In genomic region chr4:74659576-74660411, GRCh38 we compare ENCODE assay signal across 1 cellular context.
A peak's percentile ranks its signal among the peaks of the same experiment; 100 is the strongest.
TF ChIP-seq lines count a peak whose summit lies in the region.

No MANE protein-coding gene starts in this region.

TF ChIP-seq in K562, 482 proteins besides CTCF, POLR2A, EP300 and RAD21 (continued from another document and continues in another):
- TF ChIP-seq, protein P1, sequence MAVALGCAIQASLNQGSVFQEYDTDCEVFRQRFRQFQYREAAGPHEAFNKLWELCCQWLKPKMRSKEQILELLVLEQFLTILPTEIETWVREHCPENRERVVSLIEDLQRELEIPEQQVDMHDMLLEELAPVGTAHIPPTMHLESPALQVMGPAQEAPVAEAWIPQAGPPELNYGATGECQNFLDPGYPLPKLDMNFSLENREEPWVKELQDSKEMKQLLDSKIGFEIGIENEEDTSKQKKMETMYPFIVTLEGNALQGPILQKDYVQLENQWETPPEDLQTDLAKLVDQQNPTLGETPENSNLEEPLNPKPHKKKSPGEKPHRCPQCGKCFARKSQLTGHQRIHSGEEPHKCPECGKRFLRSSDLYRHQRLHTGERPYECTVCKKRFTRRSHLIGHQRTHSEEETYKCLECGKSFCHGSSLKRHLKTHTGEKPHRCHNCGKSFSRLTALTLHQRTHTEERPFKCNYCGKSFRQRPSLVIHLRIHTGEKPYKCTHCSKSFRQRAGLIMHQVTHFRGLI (CRISPR knock-in tag; IDR thresholded peaks at IDR 0.05): no peak
- TF ChIP-seq SIX5 (IDR thresholded peaks at IDR 0.05; ENCODE audit: borderline replicate concordance in 1 of 2, insufficient read depth in 1 of 2, low read depth in 1 of 2, low read length in 2 of 2): no peak
- no peak for TF ChIP-seq TAF1 (IDR thresholded peaks at IDR 0.05; ENCODE audit: control insufficient read depth, extremely low read depth, insufficient read depth, low read length, severe bottlenecking)
- TF ChIP-seq CBX2 (IDR thresholded peaks at IDR 0.05; ENCODE audit: insufficient read depth, low read length, poor library complexity, severe bottlenecking): no peak
- TF ChIP-seq GABPB1 (CRISPR knock-in tag; IDR thresholded peaks at IDR 0.05): peak; percentile 29; the same call in 1 of the 2 replicates
- no peak for TF ChIP-seq DACH1 (IDR thresholded peaks at IDR 0.05; ENCODE audit: partially characterized antibody)
- no peak for TF ChIP-seq BCL6 (CRISPR knock-in tag; IDR thresholded peaks at IDR 0.05)
- no peak for TF ChIP-seq ZNF174 (CRISPR knock-in tag; IDR thresholded peaks at IDR 0.05)
- TF ChIP-seq TFAM (CRISPR knock-in tag; conservative IDR thresholded peaks at IDR 0.05): no peak
- TF ChIP-seq, protein P2, sequence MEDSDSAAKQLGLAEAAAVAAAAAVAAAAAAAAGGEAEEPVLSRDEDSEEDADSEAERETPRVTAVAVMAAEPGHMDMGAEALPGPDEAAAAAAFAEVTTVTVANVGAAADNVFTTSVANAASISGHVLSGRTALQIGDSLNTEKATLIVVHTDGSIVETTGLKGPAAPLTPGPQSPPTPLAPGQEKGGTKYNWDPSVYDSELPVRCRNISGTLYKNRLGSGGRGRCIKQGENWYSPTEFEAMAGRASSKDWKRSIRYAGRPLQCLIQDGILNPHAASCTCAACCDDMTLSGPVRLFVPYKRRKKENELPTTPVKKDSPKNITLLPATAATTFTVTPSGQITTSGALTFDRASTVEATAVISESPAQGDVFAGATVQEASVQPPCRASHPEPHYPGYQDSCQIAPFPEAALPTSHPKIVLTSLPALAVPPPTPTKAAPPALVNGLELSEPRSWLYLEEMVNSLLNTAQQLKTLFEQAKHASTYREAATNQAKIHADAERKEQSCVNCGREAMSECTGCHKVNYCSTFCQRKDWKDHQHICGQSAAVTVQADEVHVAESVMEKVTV (CRISPR knock-in tag; IDR thresholded peaks at IDR 0.05): no peak
- peak; percentile 88 for TF ChIP-seq SMARCE1 (IDR thresholded peaks at IDR 0.05)
- TF ChIP-seq, protein P3, sequence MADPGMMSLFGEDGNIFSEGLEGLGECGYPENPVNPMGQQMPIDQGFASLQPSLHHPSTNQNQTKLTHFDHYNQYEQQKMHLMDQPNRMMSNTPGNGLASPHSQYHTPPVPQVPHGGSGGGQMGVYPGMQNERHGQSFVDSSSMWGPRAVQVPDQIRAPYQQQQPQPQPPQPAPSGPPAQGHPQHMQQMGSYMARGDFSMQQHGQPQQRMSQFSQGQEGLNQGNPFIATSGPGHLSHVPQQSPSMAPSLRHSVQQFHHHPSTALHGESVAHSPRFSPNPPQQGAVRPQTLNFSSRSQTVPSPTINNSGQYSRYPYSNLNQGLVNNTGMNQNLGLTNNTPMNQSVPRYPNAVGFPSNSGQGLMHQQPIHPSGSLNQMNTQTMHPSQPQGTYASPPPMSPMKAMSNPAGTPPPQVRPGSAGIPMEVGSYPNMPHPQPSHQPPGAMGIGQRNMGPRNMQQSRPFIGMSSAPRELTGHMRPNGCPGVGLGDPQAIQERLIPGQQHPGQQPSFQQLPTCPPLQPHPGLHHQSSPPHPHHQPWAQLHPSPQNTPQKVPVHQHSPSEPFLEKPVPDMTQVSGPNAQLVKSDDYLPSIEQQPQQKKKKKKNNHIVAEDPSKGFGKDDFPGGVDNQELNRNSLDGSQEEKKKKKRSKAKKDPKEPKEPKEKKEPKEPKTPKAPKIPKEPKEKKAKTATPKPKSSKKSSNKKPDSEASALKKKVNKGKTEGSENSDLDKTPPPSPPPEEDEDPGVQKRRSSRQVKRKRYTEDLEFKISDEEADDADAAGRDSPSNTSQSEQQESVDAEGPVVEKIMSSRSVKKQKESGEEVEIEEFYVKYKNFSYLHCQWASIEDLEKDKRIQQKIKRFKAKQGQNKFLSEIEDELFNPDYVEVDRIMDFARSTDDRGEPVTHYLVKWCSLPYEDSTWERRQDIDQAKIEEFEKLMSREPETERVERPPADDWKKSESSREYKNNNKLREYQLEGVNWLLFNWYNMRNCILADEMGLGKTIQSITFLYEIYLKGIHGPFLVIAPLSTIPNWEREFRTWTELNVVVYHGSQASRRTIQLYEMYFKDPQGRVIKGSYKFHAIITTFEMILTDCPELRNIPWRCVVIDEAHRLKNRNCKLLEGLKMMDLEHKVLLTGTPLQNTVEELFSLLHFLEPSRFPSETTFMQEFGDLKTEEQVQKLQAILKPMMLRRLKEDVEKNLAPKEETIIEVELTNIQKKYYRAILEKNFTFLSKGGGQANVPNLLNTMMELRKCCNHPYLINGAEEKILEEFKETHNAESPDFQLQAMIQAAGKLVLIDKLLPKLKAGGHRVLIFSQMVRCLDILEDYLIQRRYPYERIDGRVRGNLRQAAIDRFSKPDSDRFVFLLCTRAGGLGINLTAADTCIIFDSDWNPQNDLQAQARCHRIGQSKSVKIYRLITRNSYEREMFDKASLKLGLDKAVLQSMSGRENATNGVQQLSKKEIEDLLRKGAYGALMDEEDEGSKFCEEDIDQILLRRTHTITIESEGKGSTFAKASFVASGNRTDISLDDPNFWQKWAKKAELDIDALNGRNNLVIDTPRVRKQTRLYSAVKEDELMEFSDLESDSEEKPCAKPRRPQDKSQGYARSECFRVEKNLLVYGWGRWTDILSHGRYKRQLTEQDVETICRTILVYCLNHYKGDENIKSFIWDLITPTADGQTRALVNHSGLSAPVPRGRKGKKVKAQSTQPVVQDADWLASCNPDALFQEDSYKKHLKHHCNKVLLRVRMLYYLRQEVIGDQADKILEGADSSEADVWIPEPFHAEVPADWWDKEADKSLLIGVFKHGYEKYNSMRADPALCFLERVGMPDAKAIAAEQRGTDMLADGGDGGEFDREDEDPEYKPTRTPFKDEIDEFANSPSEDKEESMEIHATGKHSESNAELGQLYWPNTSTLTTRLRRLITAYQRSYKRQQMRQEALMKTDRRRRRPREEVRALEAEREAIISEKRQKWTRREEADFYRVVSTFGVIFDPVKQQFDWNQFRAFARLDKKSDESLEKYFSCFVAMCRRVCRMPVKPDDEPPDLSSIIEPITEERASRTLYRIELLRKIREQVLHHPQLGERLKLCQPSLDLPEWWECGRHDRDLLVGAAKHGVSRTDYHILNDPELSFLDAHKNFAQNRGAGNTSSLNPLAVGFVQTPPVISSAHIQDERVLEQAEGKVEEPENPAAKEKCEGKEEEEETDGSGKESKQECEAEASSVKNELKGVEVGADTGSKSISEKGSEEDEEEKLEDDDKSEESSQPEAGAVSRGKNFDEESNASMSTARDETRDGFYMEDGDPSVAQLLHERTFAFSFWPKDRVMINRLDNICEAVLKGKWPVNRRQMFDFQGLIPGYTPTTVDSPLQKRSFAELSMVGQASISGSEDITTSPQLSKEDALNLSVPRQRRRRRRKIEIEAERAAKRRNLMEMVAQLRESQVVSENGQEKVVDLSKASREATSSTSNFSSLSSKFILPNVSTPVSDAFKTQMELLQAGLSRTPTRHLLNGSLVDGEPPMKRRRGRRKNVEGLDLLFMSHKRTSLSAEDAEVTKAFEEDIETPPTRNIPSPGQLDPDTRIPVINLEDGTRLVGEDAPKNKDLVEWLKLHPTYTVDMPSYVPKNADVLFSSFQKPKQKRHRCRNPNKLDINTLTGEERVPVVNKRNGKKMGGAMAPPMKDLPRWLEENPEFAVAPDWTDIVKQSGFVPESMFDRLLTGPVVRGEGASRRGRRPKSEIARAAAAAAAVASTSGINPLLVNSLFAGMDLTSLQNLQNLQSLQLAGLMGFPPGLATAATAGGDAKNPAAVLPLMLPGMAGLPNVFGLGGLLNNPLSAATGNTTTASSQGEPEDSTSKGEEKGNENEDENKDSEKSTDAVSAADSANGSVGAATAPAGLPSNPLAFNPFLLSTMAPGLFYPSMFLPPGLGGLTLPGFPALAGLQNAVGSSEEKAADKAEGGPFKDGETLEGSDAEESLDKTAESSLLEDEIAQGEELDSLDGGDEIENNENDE (IDR thresholded peaks at IDR 0.05; ENCODE audit: low read depth, low read length): no peak
- no peak for TF ChIP-seq STAT5B (CRISPR knock-in tag; IDR thresholded peaks at IDR 0.05)
- no peak for TF ChIP-seq E4F1 (CRISPR knock-in tag; IDR thresholded peaks at IDR 0.05; ENCODE audit: borderline replicate concordance)
- no peak for TF ChIP-seq SMARCB1 (IDR thresholded peaks at IDR 0.05; ENCODE audit: insufficient read length, low read depth)
- peak; percentile 62 for TF ChIP-seq CREM (IDR thresholded peaks at IDR 0.05; ENCODE audit: low read depth)
- TF ChIP-seq ZBTB7A (IDR thresholded peaks at IDR 0.05; ENCODE audit: borderline replicate concordance, control insufficient read depth, low read depth, low read length): no peak
- TF ChIP-seq HMG20A (CRISPR knock-in tag; conservative IDR thresholded peaks at IDR 0.05): no peak
- TF ChIP-seq PHB2 (IDR thresholded peaks at IDR 0.05; ENCODE audit: low read depth): no peak
- TF ChIP-seq TFE3 (CRISPR knock-in tag; IDR thresholded peaks at IDR 0.05): no peak
- TF ChIP-seq CTBP1 (IDR thresholded peaks at IDR 0.05; ENCODE audit: borderline replicate concordance): peak; percentile 48; the same call in 1 of the 2 replicates
- TF ChIP-seq LARP7 (IDR thresholded peaks at IDR 0.05): no peak
- TF ChIP-seq SUPT5H (IDR thresholded peaks at IDR 0.05): no peak
- no peak for TF ChIP-seq FOXP1 (CRISPR knock-in tag; IDR thresholded peaks at IDR 0.05)
- no peak for TF ChIP-seq XRCC3 (IDR thresholded peaks at IDR 0.05)
- TF ChIP-seq, protein P4, sequence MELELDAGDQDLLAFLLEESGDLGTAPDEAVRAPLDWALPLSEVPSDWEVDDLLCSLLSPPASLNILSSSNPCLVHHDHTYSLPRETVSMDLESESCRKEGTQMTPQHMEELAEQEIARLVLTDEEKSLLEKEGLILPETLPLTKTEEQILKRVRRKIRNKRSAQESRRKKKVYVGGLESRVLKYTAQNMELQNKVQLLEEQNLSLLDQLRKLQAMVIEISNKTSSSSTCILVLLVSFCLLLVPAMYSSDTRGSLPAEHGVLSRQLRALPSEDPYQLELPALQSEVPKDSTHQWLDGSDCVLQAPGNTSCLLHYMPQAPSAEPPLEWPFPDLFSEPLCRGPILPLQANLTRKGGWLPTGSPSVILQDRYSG (tag; conservative IDR thresholded peaks at IDR 0.05; ENCODE audit: low read depth): no peak
- no peak for TF ChIP-seq PTBP1 (IDR thresholded peaks at IDR 0.05; ENCODE audit: low read depth, low read length)
- no peak for TF ChIP-seq ATF4 (CRISPR knock-in tag; IDR thresholded peaks at IDR 0.05)
- peak; percentile 93 for TF ChIP-seq FOXM1 (IDR thresholded peaks at IDR 0.05; ENCODE audit: low read depth)
- TF ChIP-seq FOXM1 (CRISPR knock-in tag; IDR thresholded peaks at IDR 0.05; ENCODE audit: low read depth): no peak
- no peak for TF ChIP-seq GATAD2B (IDR thresholded peaks at IDR 0.05; ENCODE audit: borderline replicate concordance)
- TF ChIP-seq, protein P5, sequence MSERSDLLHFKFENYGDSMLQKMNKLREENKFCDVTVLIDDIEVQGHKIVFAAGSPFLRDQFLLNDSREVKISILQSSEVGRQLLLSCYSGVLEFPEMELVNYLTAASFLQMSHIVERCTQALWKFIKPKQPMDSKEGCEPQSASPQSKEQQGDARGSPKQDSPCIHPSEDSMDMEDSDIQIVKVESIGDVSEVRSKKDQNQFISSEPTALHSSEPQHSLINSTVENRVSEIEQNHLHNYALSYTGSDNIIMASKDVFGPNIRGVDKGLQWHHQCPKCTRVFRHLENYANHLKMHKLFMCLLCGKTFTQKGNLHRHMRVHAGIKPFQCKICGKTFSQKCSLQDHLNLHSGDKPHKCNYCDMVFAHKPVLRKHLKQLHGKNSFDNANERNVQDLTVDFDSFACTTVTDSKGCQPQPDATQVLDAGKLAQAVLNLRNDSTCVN (CRISPR knock-in tag; IDR thresholded peaks at IDR 0.05): no peak
- no peak for TF ChIP-seq MTF1 (CRISPR knock-in tag; IDR thresholded peaks at IDR 0.05; ENCODE audit: borderline replicate concordance)
- 0 out of 2 replicates have a peak, but pooled peaks have one; percentile 44 for TF ChIP-seq SMARCC2 (IDR thresholded peaks at IDR 0.05; ENCODE audit: low read depth)
- TF ChIP-seq NKRF (IDR thresholded peaks at IDR 0.05; ENCODE audit: borderline replicate concordance): no peak
- TF ChIP-seq ZNF778 (CRISPR knock-in tag; IDR thresholded peaks at IDR 0.05): no peak
